1 cellular context compared by ENCODE assay signal in genomic region chr22:42090596-42091445, GRCh38.
A peak's percentile ranks its signal among the peaks of the same experiment; 100 is the strongest.
TF ChIP-seq lines count a peak whose summit lies in the region.

TSS of gene NDUFA6 (minus strand) at chr22:42090772. CDS start at chr22:42090744, 28 bp downstream.

TF ChIP-seq in HepG2, 621 proteins besides CTCF, POLR2A, EP300 and RAD21 (continued from another document and continues in another):
- no peak; the same call in 1 of the 2 replicates for TF ChIP-seq THRA (CRISPR knock-in tag; IDR thresholded peaks at IDR 0.05; ENCODE audit: borderline replicate concordance)
- no peak; the same call in 1 of the 2 replicates for TF ChIP-seq ZFP37 (CRISPR knock-in tag; IDR thresholded peaks at IDR 0.05; ENCODE audit: borderline replicate concordance)
- TF ChIP-seq GABPA (IDR thresholded peaks at IDR 0.05; ENCODE audit: low read depth, low read length) = no peak
- peak; percentile 47; the same call in 1 of the 2 replicates for TF ChIP-seq GABPA (CRISPR knock-in tag; IDR thresholded peaks at IDR 0.05; ENCODE audit: low read depth)
- TF ChIP-seq ZNF326 (CRISPR knock-in tag; IDR thresholded peaks at IDR 0.05; ENCODE audit: borderline replicate concordance) = no peak
- TF ChIP-seq GMEB1 (CRISPR knock-in tag; IDR thresholded peaks at IDR 0.05; ENCODE audit: borderline replicate concordance) = peak; percentile 83
- TF ChIP-seq ZNF574 (CRISPR knock-in tag; IDR thresholded peaks at IDR 0.05) = peak; percentile 78
- peak; percentile 78; the same call in 1 of the 3 replicates for TF ChIP-seq MXI1 (IDR thresholded peaks at IDR 0.05; ENCODE audit: borderline replicate concordance, low read depth, low read length)
- TF ChIP-seq SATB2 (CRISPR knock-in tag; IDR thresholded peaks at IDR 0.05) = peak; percentile 78; the same call in 1 of the 2 replicates
- peak; percentile 31; the same call in 1 of the 2 replicates for TF ChIP-seq ZHX2 (IDR thresholded peaks at IDR 0.05; ENCODE audit: low read depth)
- TF ChIP-seq ZHX2 (CRISPR knock-in tag; IDR thresholded peaks at IDR 0.05; ENCODE audit: borderline replicate concordance) = no peak
- TF ChIP-seq HOXA9 (CRISPR knock-in tag; IDR thresholded peaks at IDR 0.05; ENCODE audit: borderline replicate concordance) = no peak; the same call in 1 of the 2 replicates
- TF ChIP-seq CEBPB (IDR thresholded peaks at IDR 0.05; ENCODE audit: borderline replicate concordance, low read depth, low read length) = no peak
- TF ChIP-seq IRF2 (CRISPR knock-in tag; IDR thresholded peaks at IDR 0.05) = peak; percentile 80
- TF ChIP-seq MXD1 (CRISPR knock-in tag; IDR thresholded peaks at IDR 0.05) = peak; percentile 48; the same call in 1 of the 2 replicates
- peak; percentile 97 for TF ChIP-seq UBTF (CRISPR knock-in tag; IDR thresholded peaks at IDR 0.05)
- peak; percentile 76; the same call in 1 of the 2 replicates for TF ChIP-seq ISL2 (CRISPR knock-in tag; IDR thresholded peaks at IDR 0.05)
- peak; percentile 11; the same call in 1 of the 2 replicates for TF ChIP-seq NR0B2 (CRISPR knock-in tag; IDR thresholded peaks at IDR 0.05)
- TF ChIP-seq MTA3 (CRISPR knock-in tag; IDR thresholded peaks at IDR 0.05) = no peak
- no peak for TF ChIP-seq PRDM15 (CRISPR knock-in tag; IDR thresholded peaks at IDR 0.05)
- peak; percentile 84 for TF ChIP-seq YEATS4 (CRISPR knock-in tag; IDR thresholded peaks at IDR 0.05; ENCODE audit: borderline replicate concordance)
- no peak for TF ChIP-seq ZNF17 (CRISPR knock-in tag; IDR thresholded peaks at IDR 0.05)
- peak; percentile 97 for TF ChIP-seq ZFP90 (CRISPR knock-in tag; IDR thresholded peaks at IDR 0.05; ENCODE audit: borderline replicate concordance)
- 0 out of 2 replicates have a peak, but pooled peaks have one; percentile 73 for TF ChIP-seq ZNF616 (CRISPR knock-in tag; IDR thresholded peaks at IDR 0.05; ENCODE audit: low read depth)
- peak; percentile 55; the same call in 1 of the 2 replicates for TF ChIP-seq ZNF142 (CRISPR knock-in tag; IDR thresholded peaks at IDR 0.05)
